Comparison of ENCODE assay signal across 17 cellular contexts in genomic region chr1:236692722-236693121, GRCh38. TPM values are rescaled to one million over a fixed set of nuclear protein-coding genes. Genes with fewer than 3 reads are reported as not detected.
"Had no signal": no experiment of that assay in that cellular context is flagged by ENCODE, and none has a peak within 500 bp of the region (broad histone marks: within the 10 kb centered on the region; RNA-seq: fewer than 3 reads in every experiment).

No MANE protein-coding gene starts in this region.

- DNase-seq: activated CD4-positive, alpha-beta memory T cell treated with anti-CD3 and anti-CD28 coated beads, Interleukin-2, amount 10 ng/mL, durations not matched to agents 7 days and 5 days; activated CD4-positive, alpha-beta T cell treated with anti-CD3 and anti-CD28 coated beads, Interleukin-2, amount 10 ng/mL, durations not matched to agents 24 days and 14 days; activated effector memory CD4-positive, alpha-beta T cell treated with anti-CD3 and anti-CD28 coated beads, Interleukin-2, amount 50 U/mL, for 16 hours; activated naive CD4-positive, alpha-beta T cell treated with anti-CD3 and anti-CD28 coated beads, Interleukin-2, amount 50 U/mL, for 16 hours; activated naive CD8-positive, alpha-beta T cell treated with anti-CD3 and anti-CD28 coated beads, Interleukin-2, amount 50 U/mL, for 24 hours; activated T-cell treated with anti-CD3 and anti-CD28 coated beads, Interleukin-2, amount 50 U/mL, for 72 hours; colonic mucosa; islet precursor cell; left cardiac atrium; lower lobe of right lung; naive thymus-derived CD4-positive, alpha-beta T cell; ovary; stimulated activated CD4-positive, alpha-beta T cell treated with anti-CD3 and anti-CD28 coated beads, Interleukin-12 subunit alpha, Interleukin-12 subunit beta, amount 100 ng/mL, for 4 hours; stimulated activated CD4-positive, alpha-beta T cell treated with anti-CD3 and anti-CD28 coated beads, Interleukin-1b, Interleukin-23, amount 100 ng/mL, for 48 hours; stimulated activated naive CD8-positive, alpha-beta T cell treated with anti-CD3 and anti-CD28 coated beads, Interleukin-15, amount 100 ng/mL, for 72 hours had no signal

- ATAC-seq: activated naive CD8-positive, alpha-beta T cell treated with anti-CD3 and anti-CD28 coated beads, Interleukin-2, amount 50 U/mL, for 24 hours; activated T-cell treated with anti-CD3 and anti-CD28 coated beads, Interleukin-2, amount 50 U/mL, for 72 hours; lower lobe of right lung; naive thymus-derived CD4-positive, alpha-beta T cell; SK-N-SH treated with all-trans-retinoic acid at 6 μM for 48 hours; stimulated activated naive CD8-positive, alpha-beta T cell treated with anti-CD3 and anti-CD28 coated beads, Interleukin-15, amount 100 ng/mL, for 72 hours had no signal

RNA-seq across cellular contexts. Expression of gene ACTN2, which starts 6.4 kb away (rescaled TPM):
- total RNA-seq: activated CD4-positive, alpha-beta memory T cell treated with anti-CD3 and anti-CD28 coated beads, Interleukin-2, amount 10 ng/mL, durations not matched to agents 7 days and 5 days; naive thymus-derived CD4-positive, alpha-beta T cell; T-helper 2 cell treated with Interferon-gamma antibody and Interleukin-4, amounts not matched to agents 100 ng/mL and 5 ng/mL, for 36 hours had no signal
